Comparison of ENCODE assay signal across 21 cellular contexts in the genomic region with DNA sequence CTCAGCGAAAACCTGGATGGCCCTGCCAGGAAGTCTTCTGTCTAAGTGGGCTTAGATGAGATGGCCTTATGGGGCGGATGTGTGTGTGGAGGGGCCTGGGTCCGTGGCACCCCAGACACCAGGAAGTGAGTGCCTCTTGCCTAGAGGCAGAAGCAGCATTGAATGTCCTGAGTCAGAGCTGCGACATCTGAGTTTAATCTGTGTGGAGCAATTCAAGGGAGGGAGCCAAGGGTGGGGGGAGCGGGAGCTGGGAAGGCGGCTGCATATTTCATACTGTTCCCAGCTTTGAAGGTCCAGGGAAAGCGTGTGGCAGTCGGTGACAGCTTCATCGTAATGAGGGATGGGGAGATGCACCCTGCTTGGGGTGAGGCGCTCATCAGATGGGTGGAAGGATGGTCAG.
A peak's percentile ranks its signal among the peaks of the same experiment; 100 is the strongest.
DNase-seq lines count a peak whose midpoint lies in the region; ATAC-seq and TF ChIP-seq lines count a peak whose summit lies in the region.
"Had no signal": no experiment of that assay in that cellular context is flagged by ENCODE, and none has a peak within 500 bp of the region (broad histone marks: within the 10 kb centered on the region; RNA-seq: fewer than 3 reads in every experiment).

No MANE protein-coding gene starts in this region.

- H3K79me2 ChIP-seq in smooth muscle cell (ENCODE audit: low read depth): no peaks in the 10 kb centered on the region

- H3K27me3 ChIP-seq in adipocyte (replicated peaks; ENCODE audit: control insufficient read depth, insufficient read depth, low read length) (peaks cover 29% of the 10 kb centered on the region), smooth muscle cell (ENCODE audit: low read depth) (peaks cover 7% of the 10 kb centered on the region)
- H3K27me3 ChIP-seq: BLaER1 treated with 17β-estradiol and CSF1 and Interleukin-3, amounts not matched to agents 10 nM and 100 nM; MG63; SJSA1 had no signal

- H3K27ac ChIP-seq in smooth muscle cell (ENCODE audit: low read depth): no peak overlapping the region
- H3K27ac ChIP-seq: BLaER1 treated with 17β-estradiol and CSF1 and Interleukin-3, amounts not matched to agents 10 nM and 100 nM; SJSA1 had no signal

- H3K4me2 ChIP-seq in smooth muscle cell: no peak overlapping the region
- H3K4me2 ChIP-seq: BLaER1 treated with 17β-estradiol and CSF1 and Interleukin-3, amounts not matched to agents 10 nM and 100 nM had no signal

- WGBS in smooth muscle cell (ENCODE audit: low lambda C conversion rate): 51% methylated on average over 9 of the region's 10 CpGs

- H3K4me3 ChIP-seq in HFF-Myc (replicated peaks; ENCODE audit: low read depth, low read length): no peak overlapping the region
- H3K4me3 ChIP-seq in adipocyte (ENCODE audit: low read length): no peak overlapping the region
- H3K4me3 ChIP-seq in smooth muscle cell: no peak overlapping the region
- H3K4me3 ChIP-seq: BLaER1 treated with 17β-estradiol and CSF1 and Interleukin-3, amounts not matched to agents 10 nM and 100 nM; MG63; SJSA1 had no signal

- ATAC-seq in HG03095 (IDR thresholded peaks at IDR 0.05; ENCODE audit: unreplicated experiment): no peak
- ATAC-seq: Panc1 had no signal

- no peaks in the 10 kb centered on the region for H3K4me1 ChIP-seq in adipocyte (ENCODE audit: control insufficient read depth, insufficient read depth, low read length)
- no peaks in the 10 kb centered on the region for H3K4me1 ChIP-seq in smooth muscle cell (ENCODE audit: low read depth)
- H3K4me1 ChIP-seq: BLaER1 treated with 17β-estradiol and CSF1 and Interleukin-3, amounts not matched to agents 10 nM and 100 nM; SJSA1 had no signal

- H3K36me3 ChIP-seq in adipocyte (ENCODE audit: control insufficient read depth, insufficient read depth, low read length, severe bottlenecking) (no peaks in the 10 kb centered on the region), smooth muscle cell (ENCODE audit: low read depth) (no peaks in the 10 kb centered on the region)
- H3K36me3 ChIP-seq: BLaER1 treated with 17β-estradiol and CSF1 and Interleukin-3, amounts not matched to agents 10 nM and 100 nM; MG63; SJSA1 had no signal

- no peaks in the 10 kb centered on the region for H3K9me3 ChIP-seq in adipocyte (ENCODE audit: control insufficient read depth, low read length)
- H3K9me3 ChIP-seq in smooth muscle cell (replicated peaks; ENCODE audit: low read depth): no peaks in the 10 kb centered on the region
- H3K9me3 ChIP-seq: BLaER1 treated with 17β-estradiol and CSF1 and Interleukin-3, amounts not matched to agents 10 nM and 100 nM; MG63; SJSA1 had no signal

- H2AFZ ChIP-seq in smooth muscle cell (ENCODE audit: low read depth): no peak overlapping the region

- DNase-seq in Daoy (ENCODE audit: low read depth) (peak; percentile 30), HFF-Myc (ENCODE audit: extremely low read depth, low read depth) (peak; percentile 59), adipocyte (ENCODE audit: low read depth) (peak; percentile 91), fibroblast of peridontal ligament (ENCODE audit: extremely low read depth) (peak; percentile 40), NCI-H2196 treated with DMSO at 0.1 percent for 48 hours (lab: John Stamatoyannopoulos, UW; ENCODE audit: unreplicated experiment) (no peak), smooth muscle cell (lab: John Stamatoyannopoulos, UW; ENCODE audit: unreplicated experiment) (no peak)
- no peak for DNase-seq in activated CD4-positive, CD25-positive, alpha-beta regulatory T cell treated with anti-CD3 and anti-CD28 coated beads, Interleukin-2, amount 50 U/mL, for 72 hours
- DNase-seq: CD8-positive, alpha-beta memory T cell; GDM1; IMR-90; MG63; NCI-H1092; NCI-H146; NCI-H2081; NCI-H2171 treated with DMSO at 0.1 percent for 48 hours; NCI-H446 treated with DMSO at 0.1 percent for 48 hours; SW 1271 had no signal

- H4K20me1 ChIP-seq in smooth muscle cell (ENCODE audit: low read depth): no peaks in the 10 kb centered on the region

- TF ChIP-seq CTCF in HFF-Myc (IDR thresholded peaks at IDR 0.05; ENCODE audit: low read depth, low read length, missing control alignments) (no peak), smooth muscle cell (IDR thresholded peaks at IDR 0.05; ENCODE audit: borderline replicate concordance, insufficient read depth, poor library complexity, severe bottlenecking) (no peak)

- H3K9ac ChIP-seq in adipocyte (ENCODE audit: low read length) (no peak overlapping the region), smooth muscle cell (ENCODE audit: low read depth) (no peak overlapping the region)
- H3K9ac ChIP-seq: BLaER1 treated with 17β-estradiol and CSF1 and Interleukin-3, amounts not matched to agents 10 nM and 100 nM had no signal

- H3F3A ChIP-seq in smooth muscle cell (ENCODE audit: low read depth): no peaks in the 10 kb centered on the region

Comparison
In these comparisons a context has a peak if more than half of its experiments do, and no peak if none do; other contexts are left out.
1. DNase-seq: peak in Daoy (single experiment), HFF-Myc (single experiment), adipocyte (single experiment) and fibroblast of peridontal ligament (single experiment); none in activated CD4-positive, CD25-positive, alpha-beta regulatory T cell treated with anti-CD3 and anti-CD28 coated beads, Interleukin-2, amount 50 U/mL, for 72 hours (single experiment), NCI-H2196 treated with DMSO at 0.1 percent for 48 hours (single experiment) and smooth muscle cell (single experiment).